ENCODE assay signal across 11 cellular contexts in genomic region chr15:48925714-48926223, GRCh38. TPM values are rescaled to one million over a fixed set of nuclear protein-coding genes. Genes with fewer than 3 reads are reported as not detected.
A peak's percentile ranks its signal among the peaks of the same experiment; 100 is the strongest.
DNase-seq lines count a peak whose midpoint lies in the region; TF ChIP-seq lines count a peak whose summit lies in the region.
"Had no signal": no experiment of that assay in that cellular context is flagged by ENCODE, and none has a peak within 500 bp of the region (broad histone marks: within the 10 kb centered on the region; RNA-seq: fewer than 3 reads in every experiment).

No MANE protein-coding gene starts in this region.

- H3K36me3 Mint-ChIP-seq in activated T-cell treated with anti-CD3 and anti-CD28 coated beads, Interleukin-2, amount 50 U/mL, for 24 hours (ENCODE audit: low read depth) = no peaks in the 10 kb centered on the region
- peaks cover 53% of the 10 kb centered on the region for H3K36me3 Mint-ChIP-seq in stimulated activated naive CD8-positive, alpha-beta T cell treated with anti-CD3 and anti-CD28 coated beads, Interleukin-15, Interleukin-2, amounts not matched to agents 100 ng/mL and 50 ng/mL, for 24 hours (ENCODE audit: low read depth)

- H3K4me3 ChIP-seq in dorsolateral prefrontal cortex = peak overlapping the region in 25 of 59 donors; percentile 4 to 42 (median 17)
- H3K4me3 ChIP-seq: vagina had no signal

- peaks cover 11% of the 10 kb centered on the region for H3K9me3 Mint-ChIP-seq in activated T-cell treated with anti-CD3 and anti-CD28 coated beads, Interleukin-2, amount 50 U/mL, for 24 hours
- peaks cover 23% of the 10 kb centered on the region for H3K9me3 Mint-ChIP-seq in stimulated activated naive CD8-positive, alpha-beta T cell treated with anti-CD3 and anti-CD28 coated beads, Interleukin-15, Interleukin-2, amounts not matched to agents 100 ng/mL and 50 ng/mL, for 24 hours
- H3K9me3 Mint-ChIP-seq: nephron had no signal

- no peaks in the 10 kb centered on the region for H3K27me3 ChIP-seq in dorsolateral prefrontal cortex
- H3K27me3 ChIP-seq: vagina had no signal

- H3K4me1 Mint-ChIP-seq in activated T-cell treated with anti-CD3 and anti-CD28 coated beads, Interleukin-2, amount 50 U/mL, for 24 hours (ENCODE audit: low read depth) = peaks cover 66% of the 10 kb centered on the region
- H3K4me1 Mint-ChIP-seq in stimulated activated naive CD8-positive, alpha-beta T cell treated with anti-CD3 and anti-CD28 coated beads, Interleukin-15, Interleukin-2, amounts not matched to agents 100 ng/mL and 50 ng/mL, for 24 hours (ENCODE audit: low read depth) = peaks cover 70% of the 10 kb centered on the region
- H3K4me1 Mint-ChIP-seq: nephron had no signal

- intact Hi-C loops in dorsolateral prefrontal cortex (cut with DNase I) = no loop called here

- TF ChIP-seq CTCF in dorsolateral prefrontal cortex (IDR thresholded peaks at IDR 0.05 in 54 of 56, conservative IDR thresholded peaks at IDR 0.05 in 2 of 56; ENCODE audit: low read depth in 1 of 56, partially characterized antibody in 56 of 56) = no peak

- peak; percentile 63 for DNase-seq in activated T-cell treated with anti-CD3 and anti-CD28 coated beads, Interleukin-2, amount 50 U/mL, for 24 hours
- no peak for DNase-seq in activated T-cell treated with anti-CD3 and anti-CD28 coated beads, Interleukin-2, amount 50 U/mL, for 1 hour
- DNase-seq in RPMI7951 (ENCODE audit: low read depth) (peak; percentile 97), dorsolateral prefrontal cortex (peak in 1 of 10 donors; percentile 38), UCSD-AML1 (lab: John Stamatoyannopoulos, UW; ENCODE audit: unreplicated experiment) (no peak), SKM-1 treated with dmso at 0.1 percent for 144 hours (lab: John Stamatoyannopoulos, UW; ENCODE audit: unreplicated experiment) (no peak), HuH-7.5 (ENCODE audit: low spot score) (no peak)
- DNase-seq: activated gamma-delta T cell treated with Interleukin-2 at 50 U/mL for 16 hours had no signal

- H3K27ac Mint-ChIP-seq in activated T-cell treated with anti-CD3 and anti-CD28 coated beads, Interleukin-2, amount 50 U/mL, for 24 hours = peak overlapping the region; percentile 93
- H3K27ac Mint-ChIP-seq in stimulated activated naive CD8-positive, alpha-beta T cell treated with anti-CD3 and anti-CD28 coated beads, Interleukin-15, Interleukin-2, amounts not matched to agents 100 ng/mL and 50 ng/mL, for 24 hours = peak overlapping the region; percentile 97
- H3K27ac Mint-ChIP-seq: nephron had no signal

- peak overlapping the region; percentile 1 for H3K4me3 Mint-ChIP-seq in activated T-cell treated with anti-CD3 and anti-CD28 coated beads, Interleukin-2, amount 50 U/mL, for 24 hours
- H3K4me3 Mint-ChIP-seq in stimulated activated naive CD8-positive, alpha-beta T cell treated with anti-CD3 and anti-CD28 coated beads, Interleukin-15, Interleukin-2, amounts not matched to agents 100 ng/mL and 50 ng/mL, for 24 hours = peak overlapping the region; percentile 71
- H3K4me3 Mint-ChIP-seq: nephron had no signal

- peak overlapping the region in 41 of 59 donors; percentile 6 to 81 (median 51) for H3K27ac ChIP-seq in dorsolateral prefrontal cortex
- H3K27ac ChIP-seq: vagina had no signal

- peaks cover 14% of the 10 kb centered on the region for H3K27me3 Mint-ChIP-seq in activated T-cell treated with anti-CD3 and anti-CD28 coated beads, Interleukin-2, amount 50 U/mL, for 24 hours
- peaks cover 10% of the 10 kb centered on the region for H3K27me3 Mint-ChIP-seq in stimulated activated naive CD8-positive, alpha-beta T cell treated with anti-CD3 and anti-CD28 coated beads, Interleukin-15, Interleukin-2, amounts not matched to agents 100 ng/mL and 50 ng/mL, for 24 hours

RNA-seq across cellular contexts. Expression of gene SHC4, which starts 38.0 kb away (rescaled TPM):
- 1.2 and 1.9 TPM in 2 replicates for total RNA-seq in RPMI7951 (2014; rRNA removed; shearing (Covaris generic))
- 10 to 100 TPM in 97 of 120 experiments, 1 to 10 TPM in 23; 4.1 to 69.2 (median 16.4) TPM for total RNA-seq in dorsolateral prefrontal cortex

RNA-seq across cellular contexts. Expression of gene EID1, which starts 47.8 kb away (rescaled TPM):
- 414 and 460 TPM in 2 replicates for total RNA-seq in RPMI7951 (2014; rRNA removed; shearing (Covaris generic))
- total RNA-seq in dorsolateral prefrontal cortex = 100 to 1,000 TPM; 107 to 240 (median 184) TPM

Comparison
In these comparisons a context has a peak if more than half of its experiments do, and no peak if none do; other contexts are left out.
1. DNase-seq: peak in activated T-cell treated with anti-CD3 and anti-CD28 coated beads, Interleukin-2, amount 50 U/mL, for 24 hours (single experiment) and RPMI7951 (single experiment); none in activated T-cell treated with anti-CD3 and anti-CD28 coated beads, Interleukin-2, amount 50 U/mL, for 1 hour (single experiment), UCSD-AML1 (single experiment), SKM-1 treated with dmso at 0.1 percent for 144 hours (single experiment) and HuH-7.5 (single experiment).